Comparison of ENCODE assay signal across 8 cellular contexts in genomic region chr11:2777871-2778629, GRCh38.
DNase-seq lines count a peak whose midpoint lies in the region; TF ChIP-seq lines count a peak whose summit lies in the region.

No MANE protein-coding gene starts in this region.

- TF ChIP-seq CTCF in ovary (IDR thresholded peaks at IDR 0.05) = no peak
- no peak for TF ChIP-seq CTCF in A673 (conservative IDR thresholded peaks at IDR 0.05; ENCODE audit: low read depth, low read length)

- no peak for TF ChIP-seq POLR2A in ovary (IDR thresholded peaks at IDR 0.05)

- DNase-seq in D341Med (ENCODE audit: low spot score) = peak; percentile 18
- DNase-seq in NCI-H524 (lab: John Stamatoyannopoulos, UW) = peak; percentile 76 to 92
- DNase-seq in ovary = peak; percentile 26 to 58 (median 50)
- DNase-seq in retina = no peak
- no peak for DNase-seq in A673 (ENCODE audit: low spot score)
- DNase-seq in GF-D8 (lab: John Stamatoyannopoulos, UW) = no peak
- DNase-seq in DMS114 treated with DMSO at 0.1 percent for 48 hours (lab: John Stamatoyannopoulos, UW; ENCODE audit: unreplicated experiment) = no peak

- H3K27ac ChIP-seq in esophagus (ENCODE audit: low read depth in 2 of 2, low read length in 1 of 2) (peak overlapping the region; percentile 90 to 93), ovary (peak overlapping the region; percentile 59 to 84), A673 (ENCODE audit: low read depth, low read length, poor library complexity, severe bottlenecking) (no peak overlapping the region)

- H3K4me3 ChIP-seq in esophagus (ENCODE audit: low read depth in 1 of 2, low read length in 2 of 2) (no peak overlapping the region), ovary (no peak overlapping the region), A673 (ENCODE audit: low read depth, low read length, poor library complexity, severe bottlenecking) (no peak overlapping the region)

- POLR2A ChIA-PET in A673 (lab: Charles Lee; ENCODE audit: low non-redundant PET) = no interaction called here

- CTCF ChIA-PET in A673 (lab: Charles Lee) = no interaction called here

- intact Hi-C loops in ovary (cut with DNase I) = no loop called here
- intact Hi-C loops in A673 (cut with micrococcal nuclease; ENCODE audit: unreplicated experiment) = no loop called here

- no peaks in the 10 kb centered on the region for H3K27me3 ChIP-seq in esophagus (ENCODE audit: control insufficient read depth in 1 of 2, insufficient read depth in 2 of 2, low read length in 2 of 2)
- H3K27me3 ChIP-seq in ovary = no peaks in the 10 kb centered on the region
- H3K27me3 ChIP-seq in A673 (replicated peaks; ENCODE audit: insufficient read depth, low read depth, low read length, poor library complexity) = no peaks in the 10 kb centered on the region

- TF ChIP-seq EP300 in ovary (IDR thresholded peaks at IDR 0.05) = no peak

- no TSS peak for BruUV-seq in A673 (replicated peaks; lab: Mats Ljungman, UMichigan)

- 76 to 77% methylated on average over 25 to 27 of the region's 27 CpGs for WGBS in esophagus, 2 donors
- 77 to 83% (median 79%) methylated on average over 26 to 27 of the region's 27 CpGs for WGBS in ovary, 3 donors

- peaks cover 3 to 19% of the 10 kb centered on the region in 2 donors for H3K4me1 ChIP-seq in esophagus (ENCODE audit: control insufficient read depth in 2 of 2, insufficient read depth in 2 of 2, low read length in 1 of 2)
- peaks cover 44% of the 10 kb centered on the region for H3K4me1 ChIP-seq in ovary (ENCODE audit: insufficient read depth)
- no peaks in the 10 kb centered on the region for H3K4me1 ChIP-seq in A673 (ENCODE audit: insufficient read depth, low read length, poor library complexity, severe bottlenecking)

- H3K9me3 ChIP-seq in esophagus (ENCODE audit: control insufficient read depth in 2 of 2, insufficient read depth in 1 of 2, low read depth in 1 of 2, low read length in 1 of 2) (peaks cover 0 to 2% of the 10 kb centered on the region in 2 donors), ovary (no peaks in the 10 kb centered on the region), A673 (ENCODE audit: low read depth, low read length, poor library complexity, severe bottlenecking) (no peaks in the 10 kb centered on the region)

- no peaks in the 10 kb centered on the region for H3K36me3 ChIP-seq in esophagus (ENCODE audit: control insufficient read depth in 2 of 2, insufficient read depth in 2 of 2, low read length in 1 of 2)
- H3K36me3 ChIP-seq in ovary = no peaks in the 10 kb centered on the region
- no peaks in the 10 kb centered on the region for H3K36me3 ChIP-seq in A673 (ENCODE audit: insufficient read depth, low read length, poor library complexity, severe bottlenecking)

Comparison
In these comparisons a context has a peak if more than half of its experiments do, and no peak if none do; other contexts are left out.
1. DNase-seq: peak in D341Med (single experiment), NCI-H524 (2 of 2) and ovary (5 of 5); none in retina (single experiment), A673 (single experiment), GF-D8 (single experiment) and DMS114 treated with DMSO at 0.1 percent for 48 hours (single experiment).